Comparison of ENCODE assay signal across 8 cellular contexts in genomic region chr2:129849559-129850160, GRCh38.
A peak's percentile ranks its signal among the peaks of the same experiment; 100 is the strongest.
DNase-seq lines count a peak whose midpoint lies in the region; ATAC-seq and TF ChIP-seq lines count a peak whose summit lies in the region.

No MANE protein-coding gene starts in this region.

- ATAC-seq in GM21390 (IDR thresholded peaks at IDR 0.05; ENCODE audit: unreplicated experiment), result peak; percentile 89

- H3K4me3 Mint-ChIP-seq in endothelial cell (ENCODE audit: unreplicated experiment), result no peak overlapping the region
- no peak overlapping the region for H3K4me3 Mint-ChIP-seq in T-helper 2 cell treated with Interferon-gamma antibody and Interleukin-4, amounts not matched to agents 5 μg/mL and 100 μg/mL, for 36 hours

- H3K27me3 Mint-ChIP-seq in endothelial cell (ENCODE audit: unreplicated experiment), result peaks cover 2% of the 10 kb centered on the region
- H3K27me3 Mint-ChIP-seq in T-helper 2 cell treated with Interferon-gamma antibody and Interleukin-4, amounts not matched to agents 5 μg/mL and 100 μg/mL, for 36 hours (ENCODE audit: low read depth), result no peaks in the 10 kb centered on the region

- H3K36me3 Mint-ChIP-seq in endothelial cell (ENCODE audit: low read depth, unreplicated experiment), result no peaks in the 10 kb centered on the region
- H3K36me3 Mint-ChIP-seq in T-helper 2 cell treated with Interferon-gamma antibody and Interleukin-4, amounts not matched to agents 5 μg/mL and 100 μg/mL, for 36 hours (ENCODE audit: low read depth), result no peaks in the 10 kb centered on the region

- peak; percentile 33 for DNase-seq in Daoy (ENCODE audit: low read depth)
- DNase-seq in Kasumi-1 (lab: John Stamatoyannopoulos, UW), result peak; percentile 86 to 90
- peak; percentile 70 for DNase-seq in RPMI7951 (ENCODE audit: low read depth)
- no peak for DNase-seq in endothelial cell (ENCODE audit: low spot score)
- DNase-seq in myocyte (ENCODE audit: low read depth), result peak; percentile 76
- no peak for DNase-seq in activated CD4-positive, alpha-beta T cell treated with anti-CD3 and anti-CD28 coated beads, Interleukin-2, amount 50 U/mL, for 4 hours
- no peak for DNase-seq in T-helper 2 cell treated with Interferon-gamma antibody and Interleukin-4, amounts not matched to agents 5 μg/mL and 100 μg/mL, for 36 hours (ENCODE audit: low spot score)

- no peak overlapping the region for H3K27ac Mint-ChIP-seq in endothelial cell (ENCODE audit: unreplicated experiment)
- no peak overlapping the region for H3K27ac Mint-ChIP-seq in T-helper 2 cell treated with Interferon-gamma antibody and Interleukin-4, amounts not matched to agents 5 μg/mL and 100 μg/mL, for 36 hours

- H3K9me3 Mint-ChIP-seq in endothelial cell (ENCODE audit: unreplicated experiment), result no peaks in the 10 kb centered on the region
- H3K9me3 Mint-ChIP-seq in T-helper 2 cell treated with Interferon-gamma antibody and Interleukin-4, amounts not matched to agents 5 μg/mL and 100 μg/mL, for 36 hours, result no peaks in the 10 kb centered on the region

- peak; percentile 87 for TF ChIP-seq CTCF in endothelial cell (IDR thresholded peaks at IDR 0.05; ENCODE audit: unreplicated experiment)

- peaks cover 2% of the 10 kb centered on the region for H3K4me1 Mint-ChIP-seq in endothelial cell (ENCODE audit: unreplicated experiment)
- no peaks in the 10 kb centered on the region for H3K4me1 Mint-ChIP-seq in T-helper 2 cell treated with Interferon-gamma antibody and Interleukin-4, amounts not matched to agents 5 μg/mL and 100 μg/mL, for 36 hours (ENCODE audit: low read depth)

Comparison
In these comparisons a context has a peak if more than half of its experiments do, and no peak if none do; other contexts are left out.
1. DNase-seq: peak in Daoy (single experiment), Kasumi-1 (2 of 2), RPMI7951 (single experiment) and myocyte (single experiment); none in endothelial cell (single experiment), activated CD4-positive, alpha-beta T cell treated with anti-CD3 and anti-CD28 coated beads, Interleukin-2, amount 50 U/mL, for 4 hours (0 of 2) and T-helper 2 cell treated with Interferon-gamma antibody and Interleukin-4, amounts not matched to agents 5 μg/mL and 100 μg/mL, for 36 hours (single experiment).